ENCODE assay signal across 14 cellular contexts in the genomic region with DNA sequence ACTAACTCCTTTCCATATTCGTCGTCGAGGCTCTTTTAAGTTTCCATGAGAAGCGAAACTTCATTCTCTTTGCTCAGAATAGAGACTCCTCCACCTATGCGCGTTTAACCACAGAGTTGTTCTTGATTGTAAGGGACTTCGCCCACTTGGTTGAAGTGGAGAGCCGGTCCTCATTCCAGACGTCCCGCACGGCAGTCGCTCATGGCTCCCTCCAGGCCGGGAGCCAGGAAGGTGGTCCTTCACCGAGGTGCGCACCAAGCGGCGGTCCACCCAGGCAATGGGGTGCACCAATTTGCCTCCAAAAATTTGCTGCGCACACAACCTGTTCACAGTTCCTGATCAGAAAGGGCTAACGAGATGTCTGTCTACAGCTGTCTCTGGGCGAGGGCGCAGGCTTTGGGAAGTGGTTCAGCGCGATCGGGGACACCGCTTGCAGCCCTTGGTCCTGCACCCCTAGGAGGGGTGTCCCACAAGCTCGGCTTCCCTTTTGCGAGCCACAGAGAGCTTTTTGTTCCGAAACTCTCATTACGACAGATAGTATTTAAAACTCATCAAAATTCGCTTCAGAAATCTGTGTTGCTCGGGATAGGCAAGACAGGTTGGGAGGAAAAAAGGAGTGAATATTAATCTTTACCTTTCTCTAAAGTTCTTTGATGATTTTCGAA. TPM values are rescaled to one million over a fixed set of nuclear protein-coding genes. Genes with fewer than 3 reads are reported as not detected.
DNase-seq lines count a peak whose midpoint lies in the region; ATAC-seq and TF ChIP-seq lines count a peak whose summit lies in the region.
"Had no signal": no experiment of that assay in that cellular context is flagged by ENCODE, and none has a peak within 500 bp of the region (broad histone marks: within the 10 kb centered on the region; RNA-seq: fewer than 3 reads in every experiment).

No MANE protein-coding gene starts in this region.

- H3K9me3 ChIP-seq in neural cell (ENCODE audit: low read length) = peaks cover 14% of the 10 kb centered on the region

- H3K27me3 Mint-ChIP-seq in immature natural killer cell (ENCODE audit: low read depth in 3 of 3) = peaks cover 4 to 13% (median 10%) of the 10 kb centered on the region in 3 donors
- H3K27me3 Mint-ChIP-seq in CD14-positive monocyte (ENCODE audit: low read depth in 3 of 3) = peaks cover 55 to 63% (median 56%) of the 10 kb centered on the region in 3 donors

- H3K36me3 Mint-ChIP-seq in immature natural killer cell (no peaks in the 10 kb centered on the region), CD14-positive monocyte (peaks cover 0 to 2% of the 10 kb centered on the region in 2 donors)
- H3K36me3 Mint-ChIP-seq: CD8-positive, alpha-beta memory T cell; stimulated activated naive B cell treated with anti-CD40 and anti-IgM and Interleukin-4, amounts not matched to agents 10 μg/mL and 1 μg/mL and 100 μg/mL, for 72 hours had no signal

- H3K9ac ChIP-seq in neural cell (ENCODE audit: low read length) = no peak overlapping the region

- DNase-seq in astrocyte of the hippocampus (ENCODE audit: low read depth, low spot score) = peak; percentile 5
- DNase-seq in immature natural killer cell = no peak
- no peak for DNase-seq in HuH-7 (ENCODE audit: low spot score)
- no peak for DNase-seq in inferior parietal cortex (ENCODE audit: extremely low spot score)
- no peak for DNase-seq in CD14-positive monocyte (ENCODE audit: low spot score)
- DNase-seq: activated T-cell treated with anti-CD3 and anti-CD28 coated beads, Interleukin-2, amount 50 U/mL, for 1 hour; CD8-positive, alpha-beta memory T cell; NCI-H526; stimulated activated CD4-positive, alpha-beta T cell treated with anti-CD3 and anti-CD28 coated beads, Interleukin-12 subunit alpha, Interleukin-12 subunit beta, amount 100 ng/mL, for 4 hours; stimulated activated naive B cell treated with anti-CD40 and anti-IgM and Interleukin-4, amounts not matched to agents 10 μg/mL and 1 μg/mL and 100 μg/mL, for 72 hours had no signal

- peaks cover 84% of the 10 kb centered on the region for H3K27me3 ChIP-seq in neural cell (ENCODE audit: insufficient read depth, low read depth, low read length)

- H3K9me2 ChIP-seq in neural cell (ENCODE audit: insufficient read depth, low read length) = no peaks in the 10 kb centered on the region

- H3K27ac Mint-ChIP-seq in immature natural killer cell = no peak overlapping the region
- no peak overlapping the region for H3K27ac Mint-ChIP-seq in CD14-positive monocyte
- H3K27ac Mint-ChIP-seq: CD8-positive, alpha-beta memory T cell; stimulated activated naive B cell treated with anti-CD40 and anti-IgM and Interleukin-4, amounts not matched to agents 10 μg/mL and 1 μg/mL and 100 μg/mL, for 72 hours; T-helper 1 cell treated with Interleukin-12 subunit alpha and Interleukin-12 subunit beta and Interleukin-4 antibody, amounts not matched to agents 30 μg/mL and 1 μg/mL, for 36 hours had no signal

- no peaks in the 10 kb centered on the region for H3F3A ChIP-seq in neural cell (ENCODE audit: insufficient read depth, low read length, poor library complexity, severe bottlenecking)

- no peak overlapping the region for H2AFZ ChIP-seq in neural cell (ENCODE audit: low read depth, low read length)

- H3K36me3 ChIP-seq in neural cell (ENCODE audit: insufficient read depth, low read length) = no peaks in the 10 kb centered on the region

- TF ChIP-seq RAD21 in neural cell (conservative IDR thresholded peaks at IDR 0.05) = no peak

- TF ChIP-seq CTCF in neural cell (IDR thresholded peaks at IDR 0.05; ENCODE audit: poor library complexity, severe bottlenecking) (no peak), CD14-positive monocyte (IDR thresholded peaks at IDR 0.05) (no peak)

- no peak for TF ChIP-seq EP300 in neural cell (conservative IDR thresholded peaks at IDR 0.05; ENCODE audit: poor library complexity, severe bottlenecking)

- H3K4me2 ChIP-seq in neural cell (ENCODE audit: low read length) = no peak overlapping the region

- H3K4me1 Mint-ChIP-seq in immature natural killer cell (no peaks in the 10 kb centered on the region), CD14-positive monocyte (peaks cover 3% of the 10 kb centered on the region)
- H3K4me1 Mint-ChIP-seq: CD8-positive, alpha-beta memory T cell had no signal

- H3K27ac ChIP-seq in neural cell (ENCODE audit: low read length) = no peak overlapping the region

- no peaks in the 10 kb centered on the region for H4K20me1 ChIP-seq in neural cell (ENCODE audit: insufficient read depth)

- no peak overlapping the region for H3K4me3 ChIP-seq in neural cell (ENCODE audit: low read length)

- no peaks in the 10 kb centered on the region for H3K79me2 ChIP-seq in neural cell (replicated peaks; ENCODE audit: insufficient read depth, low read length)

- H3K4me3 Mint-ChIP-seq in immature natural killer cell (peak overlapping the region in 1 of 5 donors; percentile 14), CD14-positive monocyte (peak overlapping the region in 1 of 2 donors; percentile 69)
- H3K4me3 Mint-ChIP-seq: CD8-positive, alpha-beta memory T cell; T-helper 1 cell treated with Interleukin-12 subunit alpha and Interleukin-12 subunit beta and Interleukin-4 antibody, amounts not matched to agents 30 μg/mL and 1 μg/mL, for 36 hours had no signal

- intact Hi-C loops in CD14-positive monocyte (cut with micrococcal nuclease) = no loop called here

- peaks cover 5 to 39% (median 13%) of the 10 kb centered on the region in 6 donors for H3K9me3 Mint-ChIP-seq in immature natural killer cell
- peaks cover 0 to 17% (median 9%) of the 10 kb centered on the region in 7 donors for H3K9me3 Mint-ChIP-seq in CD14-positive monocyte
- H3K9me3 Mint-ChIP-seq: stimulated activated naive B cell treated with anti-CD40 and anti-IgM and Interleukin-4, amounts not matched to agents 10 μg/mL and 1 μg/mL and 100 μg/mL, for 72 hours; T-helper 1 cell treated with Interleukin-12 subunit alpha and Interleukin-12 subunit beta and Interleukin-4 antibody, amounts not matched to agents 30 μg/mL and 1 μg/mL, for 36 hours had no signal

- ATAC-seq in GM19351 (IDR thresholded peaks at IDR 0.05; ENCODE audit: unreplicated experiment) = peak; percentile 87
- ATAC-seq in HG02763 (IDR thresholded peaks at IDR 0.05; ENCODE audit: unreplicated experiment) = peak; percentile 70
- ATAC-seq: stimulated activated naive B cell treated with anti-CD40 and anti-IgM and Interleukin-4, amounts not matched to agents 10 μg/mL and 1 μg/mL and 100 μg/mL, for 72 hours had no signal

TF ChIP-seq in neural cell, 6 proteins besides CTCF, POLR2A, EP300 and RAD21:
- TF ChIP-seq MXI1 (conservative IDR thresholded peaks at IDR 0.05; ENCODE audit: poor library complexity, severe bottlenecking) (no peak), POLR2AphosphoS5 (IDR thresholded peaks at IDR 0.05) (peak; percentile 43)

RNA-seq across cellular contexts. Expression of a gene that starts 6.5 kb away (rescaled TPM):
- polyA plus RNA-seq in neural cell (0.43 TPM in 1 of 2 replicates, not detected in the other), immature natural killer cell (not detected), CD14-positive monocyte (not detected)
- not detected in 2 replicates for polyA minus RNA-seq in neural cell
- polyA plus RNA-seq: CD8-positive, alpha-beta memory T cell had no signal
